In genomic region chr1:154272217-154272998, GRCh38 we compare ENCODE assay signal across 8 cellular contexts. TPM values are rescaled to one million over a fixed set of nuclear protein-coding genes. Genes with fewer than 3 reads are reported as not detected.
DNase-seq lines count a peak whose midpoint lies in the region; ATAC-seq and TF ChIP-seq lines count a peak whose summit lies in the region.

Gene HAX1 (plus strand): TSS chr1:154272629. CDS start chr1:154272724, 95 bp downstream.

- CTCF ChIA-PET in T-cell (lab: Charles Lee), result interaction anchor here (0.6 to 1.7 kb wide), 22 partner anchors 9 to 1926 kb away, joined by 3 to 19 read pairs (median 4); partner anchors contain the start of genes ATP8B2 (in 1 of the 2), JTB (in 1 of the 2), TPM3 (in 1 of the 2) and UBAP2L (in 1 of the 2)

- H3K9me3 Mint-ChIP-seq in T-cell (no peaks in the 10 kb centered on the region), progenitor cell of endocrine pancreas (ENCODE audit: low read depth) (no peaks in the 10 kb centered on the region)

- H3K27me3 Mint-ChIP-seq in T-cell (no peaks in the 10 kb centered on the region), progenitor cell of endocrine pancreas (no peaks in the 10 kb centered on the region)

- DNase-seq in NCI-H1436 (lab: John Stamatoyannopoulos, UW), result peak; percentile 88
- peak; percentile 86 to 99 (median 96) for DNase-seq in T-cell
- DNase-seq in adrenal gland, result peak; percentile 92 to 98 (median 95)
- DNase-seq in left cardiac atrium, result peak; percentile 95
- DNase-seq in progenitor cell of endocrine pancreas (ENCODE audit: low spot score, unreplicated experiment), result peak; percentile 80

- H3K27ac Mint-ChIP-seq in T-cell (peak within 1 kb of the TSS; percentile 98), progenitor cell of endocrine pancreas (peak within 1 kb of the TSS; percentile 98)

- no peaks in the 10 kb centered on the region for H3K9me3 ChIP-seq in adrenal gland (replicated peaks in 1 of 3)

- peaks cover 10 to 11% of the 10 kb centered on the region in 2 donors for H3K4me1 ChIP-seq in adrenal gland (replicated peaks in 1 of 2)
- no peaks in the 10 kb centered on the region for H3K4me1 ChIP-seq in urinary bladder (ENCODE audit: insufficient read depth)

- H3K27me3 ChIP-seq in adrenal gland, result no peaks in the 10 kb centered on the region

- H3K4me3 Mint-ChIP-seq in T-cell (peak within 1 kb of the TSS; percentile 97 to 100 (median 97)), progenitor cell of endocrine pancreas (ENCODE audit: low read depth) (peak within 1 kb of the TSS; percentile 98)

- TF ChIP-seq CTCF in GM12874 (IDR thresholded peaks at IDR 0.05; ENCODE audit: insufficient read depth, low read depth, low read length), result peak; percentile 78
- peak; percentile 50 to 93 (median 86) for TF ChIP-seq CTCF in adrenal gland (IDR thresholded peaks at IDR 0.05)
- peak; percentile 91 for TF ChIP-seq CTCF in progenitor cell of endocrine pancreas (IDR thresholded peaks at IDR 0.05; ENCODE audit: unreplicated experiment)

- H3K36me3 Mint-ChIP-seq in T-cell, result peaks cover 34% of the 10 kb centered on the region
- peaks cover 11% of the 10 kb centered on the region for H3K36me3 Mint-ChIP-seq in progenitor cell of endocrine pancreas (ENCODE audit: insufficient read depth)

- H3K27ac ChIP-seq in adrenal gland (peak within 1 kb of the TSS; percentile 70 to 92 (median 81)), urinary bladder (ENCODE audit: low read depth) (peak within 1 kb of the TSS; percentile 87)

- peak in 1 of 2 donors; percentile 62 for TF ChIP-seq POLR2A in adrenal gland (IDR thresholded peaks at IDR 0.05)

- WGBS in adrenal gland, 4 donors, result 0 to 1% (median 0%) methylated on average over 24 to 47 of the region's 47 CpGs
- WGBS in urinary bladder, result under 1% methylated on average over 47 of the region's 47 CpGs

- ATAC-seq in HG02798 (IDR thresholded peaks at IDR 0.05; ENCODE audit: poor library complexity, unreplicated experiment) (peak; percentile 90), T-cell (replicated peaks in 1 of 4) (peak; percentile 92 to 93 (median 92)), left cardiac atrium (peak; percentile 93)

- intact Hi-C loops in adrenal gland (cut with DNase I), result no loop called here
- intact Hi-C loops in left cardiac atrium (cut with DNase I), result loop anchor here in 1 of 2 donors (2.0 kb wide), 1 partner anchor 74 kb away; no protein-coding TSS in a partner anchor

- H3K4me3 ChIP-seq in adrenal gland (peak within 1 kb of the TSS; percentile 18 to 72 (median 43)), urinary bladder (ENCODE audit: low read depth, low read length) (peak within 1 kb of the TSS; percentile 63)

- POLR2A ChIA-PET in T-cell (lab: Charles Lee), result interaction anchor here (0.6 to 0.7 kb wide), 8 partner anchors 49 to 1586 kb away, joined by 3 to 14 read pairs (median 8); partner anchors contain the start of gene RAB13 (in 1 of the 2)

- peaks cover 34 to 41% (median 39%) of the 10 kb centered on the region in 3 donors for H3K4me1 Mint-ChIP-seq in T-cell
- H3K4me1 Mint-ChIP-seq in progenitor cell of endocrine pancreas (ENCODE audit: low read depth), result peaks cover 15% of the 10 kb centered on the region

- H3K36me3 ChIP-seq in adrenal gland (replicated peaks in 1 of 2) (peaks cover 0 to 43% of the 10 kb centered on the region in 2 donors), urinary bladder (ENCODE audit: insufficient read depth) (peaks cover 3% of the 10 kb centered on the region)

RNA-seq across cellular contexts. Expression of gene HAX1, which starts in this region (rescaled TPM):
- total RNA-seq in T-cell (10 to 100 TPM; 69.4 to 97.7 (median 92.5) TPM), adrenal gland (100 to 1,000 TPM in 3 of 8 donors, 10 to 100 TPM in 5; 80.7 to 121 (median 97.0) TPM), left cardiac atrium (100 to 1,000 TPM; 112 to 120 TPM), progenitor cell of endocrine pancreas (51.0 and 52.3 TPM in 2 replicates), urinary bladder (50.7 TPM)
- polyA plus RNA-seq in adrenal gland (100 to 1,000 TPM; 180 to 243 (median 182) TPM), urinary bladder (90.7 TPM)

Comparison
In these comparisons a context has a peak if more than half of its experiments do, and no peak if none do; other contexts are left out.
1. Peak in every context shown above with its lines: DNase-seq, ATAC-seq, H3K4me3 ChIP-seq and H3K27ac ChIP-seq.